ENCODE assay signal across 34 cellular contexts in genomic region chr19:46550684-46551083, GRCh38. TPM values are rescaled to one million over a fixed set of nuclear protein-coding genes. Genes with fewer than 3 reads are reported as not detected.
A peak's percentile ranks its signal among the peaks of the same experiment; 100 is the strongest.
DNase-seq lines count a peak whose midpoint lies in the region; ATAC-seq and TF ChIP-seq lines count a peak whose summit lies in the region.
"Had no signal": no experiment of that assay in that cellular context is flagged by ENCODE, and none has a peak within 500 bp of the region (broad histone marks: within the 10 kb centered on the region; RNA-seq: fewer than 3 reads in every experiment).

No MANE protein-coding gene starts in this region.

- H3K36me3 ChIP-seq in HEK293 (ENCODE audit: control insufficient read depth in 2 of 2, insufficient read depth in 1 of 2, low read length in 2 of 2) = no peaks in the 10 kb centered on the region
- H3K36me3 ChIP-seq in WERI-Rb-1 = no peaks in the 10 kb centered on the region
- H3K36me3 ChIP-seq in left ventricle myocardium inferior = no peaks in the 10 kb centered on the region
- H3K36me3 ChIP-seq in hepatocyte (replicated peaks; ENCODE audit: insufficient read depth, low read depth) = no peaks in the 10 kb centered on the region
- H3K36me3 ChIP-seq: BE2C, BLaER1 had no signal

- DNase-seq in CD14-positive monocyte (ENCODE audit: low spot score) (no peak), type B pancreatic cell (ENCODE audit: extremely low spot score, unreplicated experiment) (peak; percentile 1), WERI-Rb-1 (no peak), left ventricle myocardium inferior (no peak), hepatocyte (ENCODE audit: low spot score) (no peak), left ventricle myocardium superior (no peak)
- DNase-seq: 8988T; ACHN; BE2C; C1 segment of cervical spinal cord; Caco-2; Calu3; CD4-positive, alpha-beta memory T cell; CD4-positive, alpha-beta T cell; CD4-positive, CD25-positive, alpha-beta regulatory T cell; CD8-positive, alpha-beta memory T cell; CD8-positive, alpha-beta T cell; COR-L47; DMS 273 treated with DMSO at 0.1 percent for 48 hours; DMS153; DMS53; DMS79; DMS79 treated with DMSO at 0.1 percent for 48 hours; DND-41; EL had no signal

- H3K9me3 Mint-ChIP-seq in CD14-positive monocyte (peaks cover 13 to 34% (median 24%) of the 10 kb centered on the region in 7 donors), type B pancreatic cell (peaks cover 9% of the 10 kb centered on the region)
- peaks cover 9% of the 10 kb centered on the region for H3K9me3 Mint-ChIP-seq in dendritic cell treated with granulocyte-macrophage colony-stimulating factor and Interleukin-4, amounts not matched to agents 40 ng/mL and 50 ng/mL, for 4 days

- H3K4me3 Mint-ChIP-seq in CD14-positive monocyte = no peak overlapping the region
- no peak overlapping the region for H3K4me3 Mint-ChIP-seq in dendritic cell treated with granulocyte-macrophage colony-stimulating factor and Interleukin-4, amounts not matched to agents 40 ng/mL and 50 ng/mL, for 4 days
- no peak overlapping the region for H3K4me3 Mint-ChIP-seq in type B pancreatic cell
- H3K4me3 Mint-ChIP-seq: B cell; CD4-positive, alpha-beta memory T cell; CD4-positive, alpha-beta T cell; CD8-positive, alpha-beta memory T cell; CD8-positive, alpha-beta T cell had no signal

- H3K27me3 Mint-ChIP-seq in CD14-positive monocyte (ENCODE audit: low read depth in 3 of 3) = peaks cover 0 to 5% (median 2%) of the 10 kb centered on the region in 3 donors
- no peaks in the 10 kb centered on the region for H3K27me3 Mint-ChIP-seq in dendritic cell treated with granulocyte-macrophage colony-stimulating factor and Interleukin-4, amounts not matched to agents 40 ng/mL and 50 ng/mL, for 4 days
- peaks cover 15% of the 10 kb centered on the region for H3K27me3 Mint-ChIP-seq in type B pancreatic cell

- H3K9me2 ChIP-seq in hepatocyte (replicated peaks; ENCODE audit: insufficient read depth) = no peaks in the 10 kb centered on the region

- H3K27me3 ChIP-seq in WERI-Rb-1 (ENCODE audit: insufficient read depth, low read depth, severe bottlenecking) = no peaks in the 10 kb centered on the region
- H3K27me3 ChIP-seq in left ventricle myocardium inferior (ENCODE audit: low read depth) = no peaks in the 10 kb centered on the region
- H3K27me3 ChIP-seq in hepatocyte = no peaks in the 10 kb centered on the region
- H3K27me3 ChIP-seq: BLaER1; BLaER1 treated with 17β-estradiol and CSF1 and Interleukin-3, amounts not matched to agents 10 nM and 100 nM had no signal

- no peak for ATAC-seq in left ventricle myocardium superior
- ATAC-seq: A549; CD8-positive, alpha-beta T cell had no signal

- H3K4me1 ChIP-seq in HEK293 (ENCODE audit: control insufficient read depth, insufficient read depth, low read length) (no peaks in the 10 kb centered on the region; the same call in 1 of the 2 replicates), left ventricle myocardium inferior (no peaks in the 10 kb centered on the region), hepatocyte (ENCODE audit: insufficient read depth) (no peaks in the 10 kb centered on the region)
- H3K4me1 ChIP-seq: A549, BE2C had no signal

- peak overlapping the region; percentile 70 to 94 (median 86) for H3K27ac Mint-ChIP-seq in CD14-positive monocyte
- H3K27ac Mint-ChIP-seq in dendritic cell treated with granulocyte-macrophage colony-stimulating factor and Interleukin-4, amounts not matched to agents 40 ng/mL and 50 ng/mL, for 4 days = peak overlapping the region; percentile 75
- H3K27ac Mint-ChIP-seq in type B pancreatic cell = no peak overlapping the region
- H3K27ac Mint-ChIP-seq: B cell; CD4-positive, alpha-beta memory T cell; CD4-positive, alpha-beta T cell; CD4-positive, CD25-positive, alpha-beta regulatory T cell; CD8-positive, alpha-beta memory T cell; CD8-positive, alpha-beta T cell had no signal

- H3K4me1 Mint-ChIP-seq in CD14-positive monocyte = peaks cover 40% of the 10 kb centered on the region
- peaks cover 36% of the 10 kb centered on the region for H3K4me1 Mint-ChIP-seq in dendritic cell treated with granulocyte-macrophage colony-stimulating factor and Interleukin-4, amounts not matched to agents 40 ng/mL and 50 ng/mL, for 4 days (ENCODE audit: low read depth)
- H3K4me1 Mint-ChIP-seq in type B pancreatic cell (ENCODE audit: unreplicated experiment) = peaks cover 4% of the 10 kb centered on the region
- H3K4me1 Mint-ChIP-seq: B cell; CD4-positive, alpha-beta memory T cell; CD4-positive, CD25-positive, alpha-beta regulatory T cell; CD8-positive, alpha-beta memory T cell had no signal

- H2AFZ ChIP-seq in hepatocyte = no peak overlapping the region

- no peaks in the 10 kb centered on the region; the same call in none of the 2 replicates for H3K9me3 ChIP-seq in HEK293 (ENCODE audit: control insufficient read depth, insufficient read depth, low read depth, low read length)
- H3K9me3 ChIP-seq in WERI-Rb-1 (ENCODE audit: severe bottlenecking) = peaks cover 29% of the 10 kb centered on the region
- peaks cover 40% of the 10 kb centered on the region for H3K9me3 ChIP-seq in left ventricle myocardium inferior (replicated peaks)
- no peaks in the 10 kb centered on the region for H3K9me3 ChIP-seq in hepatocyte (ENCODE audit: low read depth)
- H3K9me3 ChIP-seq: BE2C had no signal

- H3K4me2 ChIP-seq in hepatocyte = no peak overlapping the region
- H3K4me2 ChIP-seq: A549, BLaER1 had no signal

- H3K27ac ChIP-seq in HEK293 (ENCODE audit: extremely low read depth, low read depth, low read length) (no peak overlapping the region), WERI-Rb-1 (no peak overlapping the region), left ventricle myocardium inferior (replicated peaks) (no peak overlapping the region), hepatocyte (no peak overlapping the region)
- H3K27ac ChIP-seq: 22Rv1, A549, BLaER1, C4-2B had no signal

- POLR2A ChIA-PET in HEK293 (lab: Yijun Ruan, JAX) = no interaction called here

- H3K36me3 Mint-ChIP-seq in CD14-positive monocyte = peaks cover 0 to 3% of the 10 kb centered on the region in 2 donors
- no peaks in the 10 kb centered on the region for H3K36me3 Mint-ChIP-seq in dendritic cell treated with granulocyte-macrophage colony-stimulating factor and Interleukin-4, amounts not matched to agents 40 ng/mL and 50 ng/mL, for 4 days (ENCODE audit: low read depth)
- no peaks in the 10 kb centered on the region for H3K36me3 Mint-ChIP-seq in type B pancreatic cell
- H3K36me3 Mint-ChIP-seq: CD4-positive, CD25-positive, alpha-beta regulatory T cell had no signal

- WGBS in hepatocyte (ENCODE audit: low lambda C conversion rate, missing lambda C conversion rate) = 58% methylated on average over 1 of the region's 1 CpG

- H3K79me2 ChIP-seq in hepatocyte = no peaks in the 10 kb centered on the region

- CTCF ChIA-PET in HEK293 (lab: Yijun Ruan, JAX) = interaction anchor here (0.6 to 4.1 kb wide), 8 partner anchors 8 to 101 kb away, joined by 3 to 33 read pairs (median 4); no protein-coding TSS in a partner anchor

- intact Hi-C loops in CD14-positive monocyte (cut with micrococcal nuclease) (loop anchor here in 1 of 2 donors (10.0 kb wide), 1 partner anchor 54 kb away; the partner anchor contains the start of gene CALM3), left ventricle myocardium inferior (cut with micrococcal nuclease) (no loop called here), left ventricle myocardium superior (cut with micrococcal nuclease) (no loop called here)
- intact Hi-C loops in dendritic cell treated with granulocyte-macrophage colony-stimulating factor and Interleukin-4, amounts not matched to agents 40 ng/mL and 50 ng/mL, for 4 days (cut with micrococcal nuclease) = no loop called here

- H4K20me1 ChIP-seq in hepatocyte (ENCODE audit: insufficient read depth, poor library complexity, severe bottlenecking) = no peaks in the 10 kb centered on the region
- H4K20me1 ChIP-seq: BLaER1; BLaER1 treated with 17β-estradiol and CSF1 and Interleukin-3, amounts not matched to agents 10 nM and 100 nM had no signal

- H3K4me3 ChIP-seq in HEK293 (ENCODE audit: low read depth, low read length) = no peak overlapping the region
- H3K4me3 ChIP-seq in WERI-Rb-1 (ENCODE audit: low read depth, low read length) = no peak overlapping the region
- H3K4me3 ChIP-seq in left ventricle myocardium inferior = no peak overlapping the region
- no peak overlapping the region for H3K4me3 ChIP-seq in hepatocyte
- H3K4me3 ChIP-seq: A549; BLaER1; BLaER1 treated with 17β-estradiol and CSF1 and Interleukin-3, amounts not matched to agents 10 nM and 100 nM had no signal

- TF ChIP-seq CTCF in CD14-positive monocyte (IDR thresholded peaks at IDR 0.05) = no peak
- no peak for TF ChIP-seq CTCF in HEK293 (tag by site-specific recombination; IDR thresholded peaks at IDR 0.05)
- TF ChIP-seq CTCF in type B pancreatic cell (conservative IDR thresholded peaks at IDR 0.05) = no peak
- TF ChIP-seq CTCF in WERI-Rb-1 (IDR thresholded peaks at IDR 0.05; ENCODE audit: low read depth, low read length) = no peak
- TF ChIP-seq CTCF in left ventricle myocardium inferior (IDR thresholded peaks at IDR 0.05; ENCODE audit: borderline replicate concordance) = no peak
- TF ChIP-seq CTCF in hepatocyte (IDR thresholded peaks at IDR 0.05; ENCODE audit: poor library complexity) = no peak

TF ChIP-seq in HEK293, 187 proteins besides CTCF, POLR2A, EP300 and RAD21 (continues in another document):
- no peak for TF ChIP-seq ZNF514 (tag by site-specific recombination; IDR thresholded peaks at IDR 0.05)
- TF ChIP-seq PATZ1 (tag by site-specific recombination; IDR thresholded peaks at IDR 0.05) = no peak

RNA-seq across cellular contexts. Expression of gene CALM3, which starts 50.4 kb away (rescaled TPM):
- 100 to 1,000 TPM; 165 to 177 TPM for polyA plus RNA-seq in CD14-positive monocyte
- total RNA-seq in type B pancreatic cell (ENCODE audit: low replicate concordance) = 315 and 335 TPM in 2 replicates
- 294 TPM for total RNA-seq in left ventricle myocardium inferior
- 185 and 246 TPM in 2 replicates for total RNA-seq in hepatocyte
- polyA plus RNA-seq in hepatocyte = 220 and 237 TPM in 2 replicates
- 323 TPM for total RNA-seq in left ventricle myocardium superior

RNA-seq across cellular contexts. Expression of gene PNMA8B, which starts 55.0 kb away (rescaled TPM):
- polyA plus RNA-seq in CD14-positive monocyte (under 1 TPM in 1 of 2 donors, not detected in 1; 0.16 TPM), hepatocyte (0.50 and 0.57 TPM in 2 replicates)
- total RNA-seq in type B pancreatic cell (ENCODE audit: low replicate concordance) (0.17 and 2.4 TPM in 2 replicates), left ventricle myocardium inferior (0.55 TPM), hepatocyte (0.32 and 1.0 TPM in 2 replicates), left ventricle myocardium superior (0.89 TPM)
- total RNA-seq: A172; Calu3; CD4-positive, CD25-positive, alpha-beta regulatory T cell; CD8-positive, alpha-beta T cell had no signal
- polyA plus RNA-seq: A549; CD8-positive, alpha-beta memory T cell had no signal
